15 cellular contexts compared by ENCODE assay signal in genomic region chr14:75960219-75960618, GRCh38. TPM values are rescaled to one million over a fixed set of nuclear protein-coding genes. Genes with fewer than 3 reads are reported as not detected.
DNase-seq lines count a peak whose midpoint lies in the region; ATAC-seq, FAIRE-seq and TF ChIP-seq lines count a peak whose summit lies in the region.
"Had no signal": no experiment of that assay in that cellular context is flagged by ENCODE, and none has a peak within 500 bp of the region (broad histone marks: within the 10 kb centered on the region; RNA-seq: fewer than 3 reads in every experiment).

No MANE protein-coding gene starts in this region.

- H3K27me3 ChIP-seq in DOHH2 (ENCODE audit: control insufficient read depth, low read length) (no peaks in the 10 kb centered on the region), tibial nerve (no peaks in the 10 kb centered on the region)

- H3K4me1 Mint-ChIP-seq in activated T-helper 1 cell treated with anti-CD3 and anti-CD28 coated beads, Interleukin-12 subunit alpha, Interleukin-12 subunit beta, Interleukin-2, Interleukin-4 antibody, amounts not matched to agents 30 ng/mL and 10 ng/mL and 1 ng/mL, durations not matched to agents 14 hours and 24 hours and 36 hours (ENCODE audit: low read depth) = no peaks in the 10 kb centered on the region
- H3K4me1 Mint-ChIP-seq: activated CD4-positive, alpha-beta T cell treated with anti-CD3 and anti-CD28 coated beads for 36 hours; stimulated activated effector memory CD8-positive, alpha-beta T cell treated with anti-CD3 and anti-CD28 coated beads, Interleukin-12 subunit alpha, Interleukin-12 subunit beta, amount 100 ng/mL, for 72 hours had no signal

- no peak for DNase-seq in activated T-helper 1 cell treated with anti-CD3 and anti-CD28 coated beads, Interleukin-12 subunit alpha, Interleukin-12 subunit beta, Interleukin-2, Interleukin-4 antibody, amounts not matched to agents 30 ng/mL and 10 ng/mL and 1 ng/mL, durations not matched to agents 14 hours and 24 hours and 36 hours (ENCODE audit: low spot score)
- no peak for DNase-seq in NCI-H510A (lab: John Stamatoyannopoulos, UW)
- no peak for DNase-seq in tibial nerve (ENCODE audit: low spot score in 2 of 2)
- DNase-seq in stimulated activated naive CD8-positive, alpha-beta T cell treated with anti-CD3 and anti-CD28 coated beads, Interleukin-15, Interleukin-2, amounts not matched to agents 100 U/mL and 50 U/mL, for 24 hours = no peak
- DNase-seq in RCC 7860 (ENCODE audit: low spot score) = no peak
- DNase-seq: activated CD4-positive, alpha-beta T cell treated with anti-CD3 and anti-CD28 coated beads for 36 hours; activated naive CD4-positive, alpha-beta T cell treated with anti-CD3 and anti-CD28 coated beads for 36 hours; GOT3; NCI-H774; stimulated activated CD4-positive, alpha-beta T cell treated with anti-CD3 and anti-CD28 coated beads, Interleukin-12 subunit alpha, Interleukin-12 subunit beta, amount 100 ng/mL, for 4 hours had no signal

- peak overlapping the region; percentile 50 for H3K4me3 ChIP-seq in DOHH2 (ENCODE audit: low read length)
- H3K4me3 ChIP-seq in tibial nerve = no peak overlapping the region

- intact Hi-C loops in activated T-helper 1 cell treated with anti-CD3 and anti-CD28 coated beads, Interleukin-12 subunit alpha, Interleukin-12 subunit beta, Interleukin-2, Interleukin-4 antibody, amounts not matched to agents 30 ng/mL and 10 ng/mL and 1 ng/mL, durations not matched to agents 14 hours and 24 hours and 36 hours (cut with micrococcal nuclease) = no loop called here

- H3K36me3 ChIP-seq in DOHH2 (ENCODE audit: control insufficient read depth, low read length) (no peaks in the 10 kb centered on the region), tibial nerve (peaks cover 0 to 67% (median 0%) of the 10 kb centered on the region in 3 donors)

- H3K9me3 Mint-ChIP-seq in activated T-helper 1 cell treated with anti-CD3 and anti-CD28 coated beads, Interleukin-12 subunit alpha, Interleukin-12 subunit beta, Interleukin-2, Interleukin-4 antibody, amounts not matched to agents 30 ng/mL and 10 ng/mL and 1 ng/mL, durations not matched to agents 14 hours and 24 hours and 36 hours = no peaks in the 10 kb centered on the region
- H3K9me3 Mint-ChIP-seq: activated naive CD4-positive, alpha-beta T cell treated with anti-CD3 and anti-CD28 coated beads for 36 hours; stimulated activated effector memory CD8-positive, alpha-beta T cell treated with anti-CD3 and anti-CD28 coated beads, Interleukin-12 subunit alpha, Interleukin-12 subunit beta, amount 100 ng/mL, for 72 hours had no signal

- H3K27ac ChIP-seq in DOHH2 (ENCODE audit: low read depth, low read length) = peak overlapping the region; percentile 76
- no peak overlapping the region for H3K27ac ChIP-seq in tibial nerve

- TF ChIP-seq EP300 in tibial nerve (IDR thresholded peaks at IDR 0.05) = no peak

- H3K79me2 ChIP-seq in DOHH2 (ENCODE audit: control insufficient read depth, low read length) = no peaks in the 10 kb centered on the region

- H3K4me1 ChIP-seq in DOHH2 (ENCODE audit: control insufficient read depth, low read length) = peaks cover 32% of the 10 kb centered on the region
- no peaks in the 10 kb centered on the region for H3K4me1 ChIP-seq in tibial nerve

- H3K9me3 ChIP-seq in DOHH2 (ENCODE audit: control insufficient read depth, insufficient read depth, low read length) (no peaks in the 10 kb centered on the region), tibial nerve (no peaks in the 10 kb centered on the region)

- peak overlapping the region; percentile 56 for H3K4me2 ChIP-seq in DOHH2 (ENCODE audit: low read length)

- no peaks in the 10 kb centered on the region for H4K20me1 ChIP-seq in DOHH2 (ENCODE audit: control insufficient read depth, insufficient read depth, low read depth, low read length)

- H3K36me3 Mint-ChIP-seq in activated T-helper 1 cell treated with anti-CD3 and anti-CD28 coated beads, Interleukin-12 subunit alpha, Interleukin-12 subunit beta, Interleukin-2, Interleukin-4 antibody, amounts not matched to agents 30 ng/mL and 10 ng/mL and 1 ng/mL, durations not matched to agents 14 hours and 24 hours and 36 hours (ENCODE audit: low read depth) = no peaks in the 10 kb centered on the region
- H3K36me3 Mint-ChIP-seq: stimulated activated effector memory CD8-positive, alpha-beta T cell treated with anti-CD3 and anti-CD28 coated beads, Interleukin-12 subunit alpha, Interleukin-12 subunit beta, amount 100 ng/mL, for 72 hours had no signal

- ATAC-seq in GM19324 (IDR thresholded peaks at IDR 0.05; ENCODE audit: low FRiP score, unreplicated experiment) (peak; percentile 47), HG02798 (IDR thresholded peaks at IDR 0.05; ENCODE audit: poor library complexity, unreplicated experiment) (peak; percentile 45)
- ATAC-seq in stimulated activated naive CD8-positive, alpha-beta T cell treated with anti-CD3 and anti-CD28 coated beads, Interleukin-15, Interleukin-2, amounts not matched to agents 100 U/mL and 50 U/mL, for 24 hours = no peak
- ATAC-seq: activated CD4-positive, alpha-beta T cell treated with anti-CD3 and anti-CD28 coated beads for 36 hours; stimulated activated effector memory CD8-positive, alpha-beta T cell treated with anti-CD3 and anti-CD28 coated beads, Interleukin-12 subunit alpha, Interleukin-12 subunit beta, amount 100 ng/mL, for 72 hours had no signal

- H3K27ac Mint-ChIP-seq in activated T-helper 1 cell treated with anti-CD3 and anti-CD28 coated beads, Interleukin-12 subunit alpha, Interleukin-12 subunit beta, Interleukin-2, Interleukin-4 antibody, amounts not matched to agents 30 ng/mL and 10 ng/mL and 1 ng/mL, durations not matched to agents 14 hours and 24 hours and 36 hours = peak overlapping the region; percentile 5
- H3K27ac Mint-ChIP-seq: activated CD4-positive, alpha-beta T cell treated with anti-CD3 and anti-CD28 coated beads for 36 hours; activated naive CD4-positive, alpha-beta T cell treated with anti-CD3 and anti-CD28 coated beads for 36 hours; stimulated activated effector memory CD8-positive, alpha-beta T cell treated with anti-CD3 and anti-CD28 coated beads, Interleukin-12 subunit alpha, Interleukin-12 subunit beta, amount 100 ng/mL, for 72 hours had no signal

- TF ChIP-seq POLR2A in tibial nerve (IDR thresholded peaks at IDR 0.05) = no peak

- H3K9me2 ChIP-seq in DOHH2 (replicated peaks; ENCODE audit: control insufficient read depth, low read length) = no peaks in the 10 kb centered on the region

- no peak overlapping the region for H3K4me3 Mint-ChIP-seq in activated T-helper 1 cell treated with anti-CD3 and anti-CD28 coated beads, Interleukin-12 subunit alpha, Interleukin-12 subunit beta, Interleukin-2, Interleukin-4 antibody, amounts not matched to agents 30 ng/mL and 10 ng/mL and 1 ng/mL, durations not matched to agents 14 hours and 24 hours and 36 hours
- H3K4me3 Mint-ChIP-seq: activated CD4-positive, alpha-beta T cell treated with anti-CD3 and anti-CD28 coated beads for 36 hours; activated naive CD4-positive, alpha-beta T cell treated with anti-CD3 and anti-CD28 coated beads for 36 hours; stimulated activated effector memory CD8-positive, alpha-beta T cell treated with anti-CD3 and anti-CD28 coated beads, Interleukin-12 subunit alpha, Interleukin-12 subunit beta, amount 100 ng/mL, for 72 hours had no signal

- 55 to 63% methylated on average over 7 of the region's 7 CpGs for WGBS in tibial nerve, 2 donors

- no peaks in the 10 kb centered on the region for H3F3A ChIP-seq in DOHH2 (ENCODE audit: control insufficient read depth, insufficient read depth)

- TF ChIP-seq CTCF in DOHH2 (IDR thresholded peaks at IDR 0.05; ENCODE audit: low read depth, low read length, poor library complexity, severe bottlenecking) (no peak), tibial nerve (IDR thresholded peaks at IDR 0.05) (no peak)

- no peak for FAIRE-seq in RCC 7860 (lab: Jason Lieb, UNC)
- FAIRE-seq: G401.6 had no signal

- no peaks in the 10 kb centered on the region for H3K27me3 Mint-ChIP-seq in activated T-helper 1 cell treated with anti-CD3 and anti-CD28 coated beads, Interleukin-12 subunit alpha, Interleukin-12 subunit beta, Interleukin-2, Interleukin-4 antibody, amounts not matched to agents 30 ng/mL and 10 ng/mL and 1 ng/mL, durations not matched to agents 14 hours and 24 hours and 36 hours (ENCODE audit: insufficient read depth)
- H3K27me3 Mint-ChIP-seq: activated CD4-positive, alpha-beta T cell treated with anti-CD3 and anti-CD28 coated beads for 36 hours had no signal

RNA-seq across cellular contexts. Expression of gene TGFB3, which starts 21.6 kb away (rescaled TPM):
- total RNA-seq in activated T-helper 1 cell treated with anti-CD3 and anti-CD28 coated beads, Interleukin-12 subunit alpha, Interleukin-12 subunit beta, Interleukin-2, Interleukin-4 antibody, amounts not matched to agents 30 ng/mL and 10 ng/mL and 1 ng/mL, durations not matched to agents 14 hours and 24 hours and 36 hours = 2.2 and 3.0 TPM in 2 replicates
- 10 to 100 TPM in 1 of 4 donors, 1 to 10 TPM in 3; 3.1 to 10.0 (median 5.6) TPM for total RNA-seq in tibial nerve

RNA-seq across cellular contexts. Expression of gene IFT43, which starts 25.3 kb away (rescaled TPM):
- total RNA-seq in activated T-helper 1 cell treated with anti-CD3 and anti-CD28 coated beads, Interleukin-12 subunit alpha, Interleukin-12 subunit beta, Interleukin-2, Interleukin-4 antibody, amounts not matched to agents 30 ng/mL and 10 ng/mL and 1 ng/mL, durations not matched to agents 14 hours and 24 hours and 36 hours = 8.7 and 10.4 TPM in 2 replicates
- 10 to 100 TPM; 16.2 to 31.4 (median 26.1) TPM for total RNA-seq in tibial nerve
